In genomic region chr17:17028059-17028877, GRCh38 we compare ENCODE assay signal across 1 cellular context.
TF ChIP-seq lines count a peak whose summit lies in the region.

No MANE protein-coding gene starts in this region.

TF ChIP-seq in HEK293, 187 proteins besides CTCF, POLR2A, EP300 and RAD21 (continued from another document):
- TF ChIP-seq ZSCAN4 (tag by site-specific recombination; IDR thresholded peaks at IDR 0.05) (no peak), ZBTB1 (tag by site-specific recombination; IDR thresholded peaks at IDR 0.05) (no peak), PBX3 (CRISPR knock-in tag; IDR thresholded peaks at IDR 0.05) (peak; percentile 66; the same call in 1 of the 2 replicates), ZNF311 (tag by site-specific recombination; IDR thresholded peaks at IDR 0.05; ENCODE audit: borderline replicate concordance) (no peak), ZNF133 (tag by site-specific recombination; IDR thresholded peaks at IDR 0.05) (no peak), KLF1 (tag by site-specific recombination; IDR thresholded peaks at IDR 0.05) (peak; percentile 100), ZBTB6 (tag by site-specific recombination; IDR thresholded peaks at IDR 0.05) (no peak), ZBTB8A (tag by site-specific recombination; IDR thresholded peaks at IDR 0.05) (no peak), ZFP69B (tag by site-specific recombination; IDR thresholded peaks at IDR 0.05) (peak; percentile 93), ZNF692 (tag by site-specific recombination; IDR thresholded peaks at IDR 0.05) (peak; percentile 28; the same call in 1 of the 2 replicates), ZNF155 (tag by site-specific recombination; IDR thresholded peaks at IDR 0.05) (no peak), INSM2 (tag by site-specific recombination; IDR thresholded peaks at IDR 0.05) (peak; percentile 59), ZNF488 (tag by site-specific recombination; IDR thresholded peaks at IDR 0.05) (no peak), ZIC2 (tag by site-specific recombination; IDR thresholded peaks at IDR 0.05) (0 out of 2 replicates have a peak, but pooled peaks have one; percentile 3), KLF17 (tag by site-specific recombination; IDR thresholded peaks at IDR 0.05) (peak; percentile 75; the same call in 1 of the 2 replicates), ZSCAN5A (tag by site-specific recombination; IDR thresholded peaks at IDR 0.05) (no peak), ZNF362 (tag by site-specific recombination; IDR thresholded peaks at IDR 0.05) (peak; percentile 50; the same call in 1 of the 2 replicates), ZNF600 (tag by site-specific recombination; IDR thresholded peaks at IDR 0.05) (0 out of 2 replicates have a peak, but pooled peaks have one; percentile 19), KLF7 (tag by site-specific recombination; IDR thresholded peaks at IDR 0.05; ENCODE audit: borderline replicate concordance) (peak; percentile 91; the same call in 1 of the 2 replicates), ZNF211 (tag by site-specific recombination; IDR thresholded peaks at IDR 0.05; ENCODE audit: low read depth) (no peak), GLIS1 (tag by site-specific recombination; IDR thresholded peaks at IDR 0.05) (peak; percentile 23; the same call in 1 of the 2 replicates), PATZ1 (tag by site-specific recombination; IDR thresholded peaks at IDR 0.05) (peak; percentile 86), ZNF335 (tag by site-specific recombination; conservative IDR thresholded peaks at IDR 0.05) (peak; percentile 77), FEZF1 (tag by site-specific recombination; IDR thresholded peaks at IDR 0.05) (no peak), ZEB2 (tag by site-specific recombination; IDR thresholded peaks at IDR 0.05) (0 out of 2 replicates have a peak, but pooled peaks have one; percentile 25), SP3 (tag by site-specific recombination; IDR thresholded peaks at IDR 0.05) (peak; percentile 53), ZNF2 (tag by site-specific recombination; IDR thresholded peaks at IDR 0.05) (no peak), KLF8 (tag by site-specific recombination; IDR thresholded peaks at IDR 0.05) (peak; percentile 34; the same call in 1 of the 2 replicates), ZNF292 (tag by site-specific recombination; IDR thresholded peaks at IDR 0.05; ENCODE audit: borderline replicate concordance, low read depth) (no peak)
TF ChIP-seq in HEK293: peak in this region for 17.
